Comparison of ENCODE assay signal across 19 cellular contexts in genomic region chr17:10265100-10265810, GRCh38.
DNase-seq lines count a peak whose midpoint lies in the region; ATAC-seq, FAIRE-seq and TF ChIP-seq lines count a peak whose summit lies in the region.
"Had no signal": no experiment of that assay in that cellular context is flagged by ENCODE, and none has a peak within 500 bp of the region (broad histone marks: within the 10 kb centered on the region; RNA-seq: fewer than 3 reads in every experiment).

No MANE protein-coding gene starts in this region.

- no peak overlapping the region for H3K9ac ChIP-seq in GM12878 (ENCODE audit: control insufficient read depth, insufficient read depth, low read length)

- RAD21 ChIA-PET in GM12878 (lab: Charles Lee; ENCODE audit: unreplicated experiment): no interaction called here

- WGBS in GM12878 (ENCODE audit: insufficient coverage, insufficient replicate concordance, low lambda C conversion rate, missing lambda C conversion rate): 0% methylated on average over 3 of the region's 3 CpGs

- no peaks in the 10 kb centered on the region for H4K20me1 ChIP-seq in GM12878 (ENCODE audit: control insufficient read depth, insufficient read depth)

- no peak overlapping the region for H3K27ac ChIP-seq in GM12878 (ENCODE audit: control insufficient read depth, insufficient read depth)
- H3K27ac ChIP-seq: psoas muscle, thoracic aorta had no signal

- TF ChIP-seq RAD21 in GM12878 (IDR thresholded peaks at IDR 0.05; ENCODE audit: insufficient read depth, low read depth, low read length): no peak

- in situ Hi-C loops in GM12878 (cut with MboI): no loop called here

- no peaks in the 10 kb centered on the region for H3K27me3 ChIP-seq in GM12878 (replicated peaks in 1 of 2; ENCODE audit: control insufficient read depth in 2 of 2, insufficient read depth in 2 of 2, low read length in 1 of 2)

- no peaks in the 10 kb centered on the region for H3K9me3 Mint-ChIP-seq in stimulated activated effector memory CD8-positive, alpha-beta T cell treated with anti-CD3 and anti-CD28 coated beads, Interleukin-12 subunit alpha, Interleukin-12 subunit beta, amount 100 ng/mL, for 72 hours

- no peaks in the 10 kb centered on the region for H3K4me1 Mint-ChIP-seq in stimulated activated effector memory CD8-positive, alpha-beta T cell treated with anti-CD3 and anti-CD28 coated beads, Interleukin-12 subunit alpha, Interleukin-12 subunit beta, amount 100 ng/mL, for 72 hours

- no peak overlapping the region for H3K27ac Mint-ChIP-seq in stimulated activated effector memory CD8-positive, alpha-beta T cell treated with anti-CD3 and anti-CD28 coated beads, Interleukin-12 subunit alpha, Interleukin-12 subunit beta, amount 100 ng/mL, for 72 hours
- H3K27ac Mint-ChIP-seq: activated naive CD8-positive, alpha-beta T cell; T-helper 1 cell treated with Interleukin-12 subunit alpha and Interleukin-12 subunit beta and Interleukin-4 antibody, amounts not matched to agents 30 μg/mL and 1 μg/mL, for 36 hours had no signal

- H3K79me2 ChIP-seq in GM12878 (ENCODE audit: control insufficient read depth, insufficient read depth, low read length): no peaks in the 10 kb centered on the region

- H3K4me3 Mint-ChIP-seq in stimulated activated effector memory CD8-positive, alpha-beta T cell treated with anti-CD3 and anti-CD28 coated beads, Interleukin-12 subunit alpha, Interleukin-12 subunit beta, amount 100 ng/mL, for 72 hours: no peak overlapping the region
- H3K4me3 Mint-ChIP-seq: activated naive CD8-positive, alpha-beta T cell; T-helper 1 cell treated with Interleukin-12 subunit alpha and Interleukin-12 subunit beta and Interleukin-4 antibody, amounts not matched to agents 30 μg/mL and 1 μg/mL, for 36 hours had no signal

- no peak overlapping the region; the same call in 1 of the 2 replicates for H2AFZ ChIP-seq in GM12878 (ENCODE audit: control insufficient read depth, low read depth, low read length)

- H3K4me3 ChIP-seq in HFF-Myc (replicated peaks; ENCODE audit: low read depth, low read length): no peak overlapping the region
- H3K4me3 ChIP-seq in GM12878: no peak overlapping the region
- H3K4me3 ChIP-seq: MG63, psoas muscle, thoracic aorta had no signal

- H3K36me3 Mint-ChIP-seq in stimulated activated effector memory CD8-positive, alpha-beta T cell treated with anti-CD3 and anti-CD28 coated beads, Interleukin-12 subunit alpha, Interleukin-12 subunit beta, amount 100 ng/mL, for 72 hours: no peaks in the 10 kb centered on the region
- H3K36me3 Mint-ChIP-seq: activated naive CD8-positive, alpha-beta T cell had no signal

- TF ChIP-seq CTCF in HFF-Myc (IDR thresholded peaks at IDR 0.05; ENCODE audit: low read depth, low read length, missing control alignments): no peak
- no peak for TF ChIP-seq CTCF in GM12878 (IDR thresholded peaks at IDR 0.05 in 2 of 3, conservative IDR thresholded peaks at IDR 0.05 in 1 of 3; ENCODE audit: control insufficient read depth in 2 of 3, extremely low read depth in 1 of 3, insufficient read depth in 1 of 3, low read depth in 3 of 3, low read length in 3 of 3)

- H3K4me1 ChIP-seq in GM12878 (ENCODE audit: control insufficient read depth, insufficient read depth, low read length): peaks cover 7% of the 10 kb centered on the region
- H3K4me1 ChIP-seq: psoas muscle had no signal

- CTCF ChIA-PET in GM12878 (lab: Yijun Ruan, JAX): no interaction called here

- no peak for FAIRE-seq in GM12878 (lab: Jason Lieb, UNC)
- FAIRE-seq: endothelial cell of umbilical vein had no signal

- peaks cover 8% of the 10 kb centered on the region for H3K9me3 ChIP-seq in GM12878 (replicated peaks; ENCODE audit: control insufficient read depth, insufficient read depth, low read length)
- H3K9me3 ChIP-seq: MG63, psoas muscle, thoracic aorta had no signal

- DNase-seq in GM04503 (ENCODE audit: low read depth) (peak; percentile 95), HFF-Myc (ENCODE audit: extremely low read depth, low read depth) (peak; percentile 87), GM12878 (ENCODE audit: low read depth, low spot score) (peak; percentile 23), NCI-H524 treated with DMSO at 0.1 percent for 48 hours (lab: John Stamatoyannopoulos, UW) (no peak), COR-L47 (lab: John Stamatoyannopoulos, UW) (no peak)
- no peak for DNase-seq in stimulated activated effector memory CD8-positive, alpha-beta T cell treated with anti-CD3 and anti-CD28 coated beads, Interleukin-12 subunit alpha, Interleukin-12 subunit beta, amount 100 ng/mL, for 72 hours (ENCODE audit: low spot score in 2 of 2)
- DNase-seq: activated CD4-positive, CD25-positive, alpha-beta regulatory T cell treated with anti-CD3 and anti-CD28 coated beads, Interleukin-2, amount 50 U/mL, for 72 hours; activated CD8-positive, alpha-beta memory T cell treated with anti-CD3 and anti-CD28 coated beads, Interleukin-2, amount 50 U/mL, for 48 hours; cerebellar nuclear complex; MG63; NCI-H187 treated with DMSO at 0.1 percent for 48 hours; psoas muscle; RPMI8226 had no signal

- no TSS peak for BruUV-seq in GM12878 (replicated peaks; lab: Mats Ljungman, UMichigan)

- SMC1A ChIA-PET in GM12878 (lab: Charles Lee; ENCODE audit: uncharacterized antibody, unreplicated experiment): no interaction called here

- intact Hi-C loops in GM12878 (cut with micrococcal nuclease; ENCODE audit: unreplicated experiment): no loop called here

- ATAC-seq in GM12878: peak; percentile 88
- ATAC-seq in stimulated activated effector memory CD8-positive, alpha-beta T cell treated with anti-CD3 and anti-CD28 coated beads, Interleukin-12 subunit alpha, Interleukin-12 subunit beta, amount 100 ng/mL, for 72 hours: peak; percentile 78
- ATAC-seq in HG02970 (IDR thresholded peaks at IDR 0.05; ENCODE audit: low FRiP score, unreplicated experiment): no peak
- ATAC-seq: left lobe of liver, psoas muscle had no signal

- TF ChIP-seq POLR2A in GM12878 (IDR thresholded peaks at IDR 0.05; ENCODE audit: low read depth, low read length): no peak

- TF ChIP-seq EP300 in GM12878 (IDR thresholded peaks at IDR 0.05; ENCODE audit: borderline replicate concordance in 1 of 2, control insufficient read depth in 1 of 2, low read depth in 2 of 2, low read length in 2 of 2): no peak

- no peaks in the 10 kb centered on the region for H3K36me3 ChIP-seq in GM12878 (ENCODE audit: control insufficient read depth in 2 of 2, insufficient read depth in 2 of 2, low read length in 1 of 2)
- H3K36me3 ChIP-seq: MG63, thoracic aorta had no signal

- POLR2A ChIA-PET in GM12878 (lab: Charles Lee): no interaction called here

- no peak overlapping the region for H3K4me2 ChIP-seq in GM12878 (ENCODE audit: control insufficient read depth, insufficient read depth)

TF ChIP-seq in GM12878, 131 proteins besides CTCF, POLR2A, EP300 and RAD21:
- TF ChIP-seq EED (IDR thresholded peaks at IDR 0.05; ENCODE audit: low read depth) (no peak), KAT2A (conservative IDR thresholded peaks at IDR 0.05; ENCODE audit: control insufficient read depth, low read depth, low read length) (no peak), HDAC6 (IDR thresholded peaks at IDR 0.05; ENCODE audit: unreplicated experiment) (no peak), RUNX3 (IDR thresholded peaks at IDR 0.05; ENCODE audit: low read length) (peak; percentile 48; the same call in 1 of the 2 replicates), IKZF2 (IDR thresholded peaks at IDR 0.05) (no peak), ZNF24 (IDR thresholded peaks at IDR 0.05) (no peak), PBX3 (IDR thresholded peaks at IDR 0.05; ENCODE audit: insufficient replicate concordance, low read depth, low read length) (no peak), ZBTB33 (IDR thresholded peaks at IDR 0.05) (no peak)

Comparison
In these comparisons a context has a peak if more than half of its experiments do, and no peak if none do; other contexts are left out.
1. DNase-seq: peak in GM04503 (single experiment), HFF-Myc (single experiment) and GM12878 (single experiment); none in stimulated activated effector memory CD8-positive, alpha-beta T cell treated with anti-CD3 and anti-CD28 coated beads, Interleukin-12 subunit alpha, Interleukin-12 subunit beta, amount 100 ng/mL, for 72 hours (0 of 2), NCI-H524 treated with DMSO at 0.1 percent for 48 hours (single experiment) and COR-L47 (single experiment).